In the genomic region with DNA sequence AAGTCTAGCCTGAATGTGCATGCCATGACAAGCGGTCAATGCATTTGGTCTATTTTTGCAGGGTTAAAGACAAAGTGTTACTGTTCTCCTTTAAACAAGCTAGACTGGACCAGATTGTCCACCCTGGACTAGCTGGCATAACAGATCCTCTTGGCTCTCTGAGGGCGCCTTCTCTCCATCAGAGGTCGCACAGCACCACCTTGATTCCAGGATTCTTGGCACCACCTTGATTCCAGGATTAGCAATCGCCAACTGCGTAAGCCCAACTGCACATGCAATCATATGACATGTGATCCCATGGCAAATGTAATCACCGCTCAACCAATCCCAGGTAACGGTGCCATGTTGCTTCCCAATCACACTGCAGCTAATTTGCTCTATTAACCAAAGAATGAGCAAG, we compare ENCODE assay signal across 29 cellular contexts.
"Had no signal": no experiment of that assay in that cellular context is flagged by ENCODE, and none has a peak within 500 bp of the region (broad histone marks: within the 10 kb centered on the region; RNA-seq: fewer than 3 reads in every experiment).

No MANE protein-coding gene starts in this region.

- ATAC-seq: activated naive CD4-positive, alpha-beta T cell treated with anti-CD3 and anti-CD28 coated beads, Interleukin-2, amount 50 U/mL, for 72 hours; gastroesophageal sphincter; heart right ventricle had no signal

- H3K4me3 ChIP-seq: ascending aorta, breast epithelium, cardiac muscle cell, esophagus muscularis mucosa, gastroesophageal sphincter, heart right ventricle had no signal

- H3K27me3 ChIP-seq: ascending aorta, breast epithelium, cardiac muscle cell, esophagus muscularis mucosa, foreskin keratinocyte, gastroesophageal sphincter, heart right ventricle had no signal

- H3K27ac Mint-ChIP-seq: activated CD4-positive, alpha-beta memory T cell treated with anti-CD3 and anti-CD28 coated beads, Interleukin-2, amount 10 ng/mL, durations not matched to agents 7 days and 5 days; activated CD4-positive, alpha-beta T cell treated with anti-CD3 and anti-CD28 coated beads, Interleukin-2, amount 10 ng/mL, durations not matched to agents 7 days and 5 days; activated naive CD4-positive, alpha-beta T cell treated with anti-CD3 and anti-CD28 coated beads, Interleukin-2, amount 10 ng/mL, durations not matched to agents 7 days and 5 days; activated naive CD8-positive, alpha-beta T cell treated with anti-CD3 and anti-CD28 coated beads, Interleukin-2, amount 10 ng/mL, durations not matched to agents 7 days and 5 days; activated T-cell treated with anti-CD3 and anti-CD28 coated beads, Interleukin-2, amount 50 U/mL, for 24 hours; activated T-cell treated with anti-CD3 and anti-CD28 coated beads, Interleukin-2, amount 50 U/mL, for 72 hours had no signal

- H3K27ac ChIP-seq: ascending aorta, breast epithelium, cardiac muscle cell, foreskin keratinocyte, heart right ventricle had no signal

- H3K9me3 Mint-ChIP-seq: activated CD4-positive, alpha-beta memory T cell treated with anti-CD3 and anti-CD28 coated beads, Interleukin-2, amount 10 ng/mL, durations not matched to agents 7 days and 5 days; activated CD4-positive, alpha-beta T cell treated with anti-CD3 and anti-CD28 coated beads, Interleukin-2, amount 10 ng/mL, durations not matched to agents 7 days and 5 days; activated naive CD4-positive, alpha-beta T cell treated with anti-CD3 and anti-CD28 coated beads, Interleukin-2, amount 10 ng/mL, durations not matched to agents 7 days and 5 days; activated naive CD4-positive, alpha-beta T cell treated with anti-CD3 and anti-CD28 coated beads, Interleukin-2, amount 50 U/mL, for 72 hours; activated naive CD8-positive, alpha-beta T cell treated with anti-CD3 and anti-CD28 coated beads, Interleukin-2, amount 10 ng/mL, durations not matched to agents 7 days and 5 days; activated T-cell treated with anti-CD3 and anti-CD28 coated beads, Interleukin-2, amount 50 U/mL, for 24 hours; activated T-cell treated with anti-CD3 and anti-CD28 coated beads, Interleukin-2, amount 50 U/mL, for 72 hours; brain; effector memory CD8-positive, alpha-beta T cell had no signal

- H3K4me3 Mint-ChIP-seq: activated CD4-positive, alpha-beta memory T cell treated with anti-CD3 and anti-CD28 coated beads, Interleukin-2, amount 10 ng/mL, durations not matched to agents 7 days and 5 days; activated CD4-positive, alpha-beta T cell treated with anti-CD3 and anti-CD28 coated beads, Interleukin-2, amount 10 ng/mL, durations not matched to agents 7 days and 5 days; activated naive CD4-positive, alpha-beta T cell treated with anti-CD3 and anti-CD28 coated beads, Interleukin-2, amount 10 ng/mL, durations not matched to agents 7 days and 5 days; activated naive CD8-positive, alpha-beta T cell treated with anti-CD3 and anti-CD28 coated beads, Interleukin-2, amount 10 ng/mL, durations not matched to agents 7 days and 5 days; activated T-cell treated with anti-CD3 and anti-CD28 coated beads, Interleukin-2, amount 50 U/mL, for 24 hours; activated T-cell treated with anti-CD3 and anti-CD28 coated beads, Interleukin-2, amount 50 U/mL, for 72 hours; brain; effector memory CD8-positive, alpha-beta T cell had no signal

- H3K4me1 ChIP-seq: ascending aorta, breast epithelium, foreskin keratinocyte had no signal

- DNase-seq: activated CD4-positive, alpha-beta memory T cell treated with anti-CD3 and anti-CD28 coated beads, Interleukin-2, amount 10 ng/mL, durations not matched to agents 7 days and 5 days; activated CD4-positive, alpha-beta T cell treated with anti-CD3 and anti-CD28 coated beads for 1 hour; activated CD4-positive, alpha-beta T cell treated with anti-CD3 and anti-CD28 coated beads for 4 hours; activated CD4-positive, alpha-beta T cell treated with anti-CD3 and anti-CD28 coated beads, Interleukin-2, amount 10 ng/mL, durations not matched to agents 7 days and 5 days; activated CD4-positive, alpha-beta T cell treated with anti-CD3 and anti-CD28 coated beads, Interleukin-2, amount 50 U/mL, for 4 hours; activated CD8-positive, alpha-beta memory T cell treated with anti-CD3 and anti-CD28 coated beads, Interleukin-2, amount 50 U/mL, for 48 hours; activated gamma-delta T cell; activated naive CD4-positive, alpha-beta T cell; activated naive CD4-positive, alpha-beta T cell treated with anti-CD3 and anti-CD28 coated beads, Interleukin-2, amount 10 ng/mL, durations not matched to agents 7 days and 5 days; activated naive CD8-positive, alpha-beta T cell treated with anti-CD3 and anti-CD28 coated beads, Interleukin-2, amount 10 ng/mL, durations not matched to agents 7 days and 5 days; activated T-cell treated with anti-CD3 and anti-CD28 coated beads for 4 hours; activated T-cell treated with anti-CD3 and anti-CD28 coated beads, Interleukin-2, amount 50 U/mL, for 24 hours; activated T-cell treated with anti-CD3 and anti-CD28 coated beads, Interleukin-2, amount 50 U/mL, for 72 hours; central memory CD4-positive, alpha-beta T cell; cortex of kidney; dermis blood vessel endothelial cell; effector CD4-positive, alpha-beta T cell; effector memory CD8-positive, alpha-beta T cell; erythroblast; foreskin keratinocyte; heart right ventricle; T-helper 2 cell had no signal

- H3K36me3 ChIP-seq: breast epithelium, cardiac muscle cell had no signal

- H3K27me3 Mint-ChIP-seq: activated CD4-positive, alpha-beta memory T cell treated with anti-CD3 and anti-CD28 coated beads, Interleukin-2, amount 10 ng/mL, durations not matched to agents 7 days and 5 days; activated CD4-positive, alpha-beta T cell treated with anti-CD3 and anti-CD28 coated beads, Interleukin-2, amount 10 ng/mL, durations not matched to agents 7 days and 5 days; activated naive CD4-positive, alpha-beta T cell treated with anti-CD3 and anti-CD28 coated beads, Interleukin-2, amount 10 ng/mL, durations not matched to agents 7 days and 5 days; activated naive CD8-positive, alpha-beta T cell treated with anti-CD3 and anti-CD28 coated beads, Interleukin-2, amount 10 ng/mL, durations not matched to agents 7 days and 5 days; activated T-cell treated with anti-CD3 and anti-CD28 coated beads, Interleukin-2, amount 50 U/mL, for 24 hours; brain; effector memory CD8-positive, alpha-beta T cell had no signal
